ENCODE assay signal across 8 cellular contexts in genomic region chr3:128051459-128051836, GRCh38. TPM values are rescaled to one million over a fixed set of nuclear protein-coding genes. Genes with fewer than 3 reads are reported as not detected.
A peak's percentile ranks its signal among the peaks of the same experiment; 100 is the strongest.
DNase-seq lines count a peak whose midpoint lies in the region; ATAC-seq, FAIRE-seq and TF ChIP-seq lines count a peak whose summit lies in the region.

No MANE protein-coding gene starts in this region.

- H3K9me3 ChIP-seq in BLaER1 (no peaks in the 10 kb centered on the region), thymus (ENCODE audit: control insufficient read depth) (no peaks in the 10 kb centered on the region)

- in situ Hi-C loops in astrocyte of the cerebellum (cut with HindIII; ENCODE audit: low sequenced_read_pairs), result no loop called here

- H3K27ac ChIP-seq in BLaER1 (peak overlapping the region; percentile 98), thymus (ENCODE audit: low read depth) (no peak overlapping the region)

- ATAC-seq in HG02973 (IDR thresholded peaks at IDR 0.05; ENCODE audit: unreplicated experiment), result no peak

- peak overlapping the region; percentile 97 for H3K4me2 ChIP-seq in BLaER1

- 14% methylated on average over 10 of the region's 10 CpGs for WGBS in thymus

- H3K9ac ChIP-seq in BLaER1, result peak overlapping the region; percentile 98

- peak; percentile 27 for DNase-seq in HTR-8/SVneo (ENCODE audit: insufficient read length, low spot score)
- no peak for DNase-seq in astrocyte of the cerebellum (ENCODE audit: low read depth)
- peak; percentile 60 for DNase-seq in left kidney (ENCODE audit: low read depth, low spot score)
- DNase-seq in NCI-H128 (lab: John Stamatoyannopoulos, UW; ENCODE audit: unreplicated experiment), result no peak
- DNase-seq in NCI-H1092 (lab: John Stamatoyannopoulos, UW), result no peak

- H3K4me1 ChIP-seq in BLaER1 (peaks cover 33% of the 10 kb centered on the region), thymus (ENCODE audit: control insufficient read depth, insufficient read depth, low read length) (peaks cover 23% of the 10 kb centered on the region)

- H3K36me3 ChIP-seq in BLaER1 (peaks cover 26% of the 10 kb centered on the region), thymus (ENCODE audit: control insufficient read depth, insufficient read depth) (peaks cover 6% of the 10 kb centered on the region)

- FAIRE-seq in HTR-8/SVneo (lab: Jason Lieb, UNC), result no peak

- peak overlapping the region; percentile 99 for H3K4me3 ChIP-seq in BLaER1
- H3K4me3 ChIP-seq in astrocyte of the cerebellum (ENCODE audit: low read depth, low read length), result peak overlapping the region; percentile 97
- peak overlapping the region; percentile 96 for H3K4me3 ChIP-seq in thymus (ENCODE audit: low read length)

- peaks cover 37% of the 10 kb centered on the region for H4K20me1 ChIP-seq in BLaER1

- no peak for TF ChIP-seq CTCF in astrocyte of the cerebellum (IDR thresholded peaks at IDR 0.05; ENCODE audit: low read depth, low read length, missing control alignments)

- no peaks in the 10 kb centered on the region for H3K27me3 ChIP-seq in BLaER1
- H3K27me3 ChIP-seq in thymus (ENCODE audit: control insufficient read depth, insufficient read depth), result no peaks in the 10 kb centered on the region

RNA-seq across cellular contexts. Expression of gene SEC61A1, which starts 0.8 kb away (rescaled TPM):
- 79.7 TPM for polyA plus RNA-seq in thymus

Comparison
In these comparisons a context has a peak if more than half of its experiments do, and no peak if none do; other contexts are left out.
1. DNase-seq: peak in HTR-8/SVneo (single experiment) and left kidney (single experiment); none in astrocyte of the cerebellum (single experiment), NCI-H128 (single experiment) and NCI-H1092 (single experiment).
2. Peak in every context shown above with its lines, with median percentiles within 50 percentile points of each other: H3K4me3 ChIP-seq.